ENCODE assay signal across 1 cellular context in the genomic region with DNA sequence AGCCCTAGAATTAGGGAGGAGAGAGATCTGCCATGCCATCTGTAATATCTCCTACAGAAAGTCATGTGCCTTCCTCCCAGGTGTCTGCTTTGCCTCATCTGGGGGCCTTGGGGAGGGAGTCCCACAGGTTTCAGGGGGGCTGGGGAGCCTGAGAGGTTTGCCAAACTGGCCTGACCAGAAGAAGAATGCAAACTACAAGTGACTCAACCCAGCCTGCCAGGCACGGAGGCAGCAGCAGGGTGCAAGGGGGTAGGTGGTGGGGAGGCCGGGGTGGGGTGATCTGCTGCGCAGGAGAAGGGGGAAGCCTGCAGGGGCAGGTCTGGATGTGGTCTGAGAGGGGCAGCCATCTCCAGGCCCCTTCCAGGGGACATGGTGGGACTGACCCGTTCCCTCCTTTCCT.
TF ChIP-seq lines count a peak whose summit lies in the region.

No MANE protein-coding gene starts in this region.

TF ChIP-seq in SK-N-SH, 30 proteins besides CTCF, POLR2A, EP300 and RAD21 (continued from another document):
- TF ChIP-seq, protein P1, sequence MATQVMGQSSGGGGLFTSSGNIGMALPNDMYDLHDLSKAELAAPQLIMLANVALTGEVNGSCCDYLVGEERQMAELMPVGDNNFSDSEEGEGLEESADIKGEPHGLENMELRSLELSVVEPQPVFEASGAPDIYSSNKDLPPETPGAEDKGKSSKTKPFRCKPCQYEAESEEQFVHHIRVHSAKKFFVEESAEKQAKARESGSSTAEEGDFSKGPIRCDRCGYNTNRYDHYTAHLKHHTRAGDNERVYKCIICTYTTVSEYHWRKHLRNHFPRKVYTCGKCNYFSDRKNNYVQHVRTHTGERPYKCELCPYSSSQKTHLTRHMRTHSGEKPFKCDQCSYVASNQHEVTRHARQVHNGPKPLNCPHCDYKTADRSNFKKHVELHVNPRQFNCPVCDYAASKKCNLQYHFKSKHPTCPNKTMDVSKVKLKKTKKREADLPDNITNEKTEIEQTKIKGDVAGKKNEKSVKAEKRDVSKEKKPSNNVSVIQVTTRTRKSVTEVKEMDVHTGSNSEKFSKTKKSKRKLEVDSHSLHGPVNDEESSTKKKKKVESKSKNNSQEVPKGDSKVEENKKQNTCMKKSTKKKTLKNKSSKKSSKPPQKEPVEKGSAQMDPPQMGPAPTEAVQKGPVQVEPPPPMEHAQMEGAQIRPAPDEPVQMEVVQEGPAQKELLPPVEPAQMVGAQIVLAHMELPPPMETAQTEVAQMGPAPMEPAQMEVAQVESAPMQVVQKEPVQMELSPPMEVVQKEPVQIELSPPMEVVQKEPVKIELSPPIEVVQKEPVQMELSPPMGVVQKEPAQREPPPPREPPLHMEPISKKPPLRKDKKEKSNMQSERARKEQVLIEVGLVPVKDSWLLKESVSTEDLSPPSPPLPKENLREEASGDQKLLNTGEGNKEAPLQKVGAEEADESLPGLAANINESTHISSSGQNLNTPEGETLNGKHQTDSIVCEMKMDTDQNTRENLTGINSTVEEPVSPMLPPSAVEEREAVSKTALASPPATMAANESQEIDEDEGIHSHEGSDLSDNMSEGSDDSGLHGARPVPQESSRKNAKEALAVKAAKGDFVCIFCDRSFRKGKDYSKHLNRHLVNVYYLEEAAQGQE (IDR thresholded peaks at IDR 0.05; ENCODE audit: low read depth, low read length) = no peak
- TF ChIP-seq GABPA (IDR thresholded peaks at IDR 0.05; ENCODE audit: low read depth) = no peak
- no peak for TF ChIP-seq POLR2AphosphoS5 (IDR thresholded peaks at IDR 0.05; ENCODE audit: low read depth, low read length)
- TF ChIP-seq SIN3A (IDR thresholded peaks at IDR 0.05; ENCODE audit: borderline replicate concordance, low read depth, low read length) = no peak
- TF ChIP-seq, protein P2, sequence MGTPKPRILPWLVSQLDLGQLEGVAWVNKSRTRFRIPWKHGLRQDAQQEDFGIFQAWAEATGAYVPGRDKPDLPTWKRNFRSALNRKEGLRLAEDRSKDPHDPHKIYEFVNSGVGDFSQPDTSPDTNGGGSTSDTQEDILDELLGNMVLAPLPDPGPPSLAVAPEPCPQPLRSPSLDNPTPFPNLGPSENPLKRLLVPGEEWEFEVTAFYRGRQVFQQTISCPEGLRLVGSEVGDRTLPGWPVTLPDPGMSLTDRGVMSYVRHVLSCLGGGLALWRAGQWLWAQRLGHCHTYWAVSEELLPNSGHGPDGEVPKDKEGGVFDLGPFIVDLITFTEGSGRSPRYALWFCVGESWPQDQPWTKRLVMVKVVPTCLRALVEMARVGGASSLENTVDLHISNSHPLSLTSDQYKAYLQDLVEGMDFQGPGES (IDR thresholded peaks at IDR 0.05; ENCODE audit: low read depth, low read length) = no peak
TF ChIP-seq in SK-N-SH: peak in this region for 0.
